1 cellular context compared by ENCODE assay signal in the genomic region with DNA sequence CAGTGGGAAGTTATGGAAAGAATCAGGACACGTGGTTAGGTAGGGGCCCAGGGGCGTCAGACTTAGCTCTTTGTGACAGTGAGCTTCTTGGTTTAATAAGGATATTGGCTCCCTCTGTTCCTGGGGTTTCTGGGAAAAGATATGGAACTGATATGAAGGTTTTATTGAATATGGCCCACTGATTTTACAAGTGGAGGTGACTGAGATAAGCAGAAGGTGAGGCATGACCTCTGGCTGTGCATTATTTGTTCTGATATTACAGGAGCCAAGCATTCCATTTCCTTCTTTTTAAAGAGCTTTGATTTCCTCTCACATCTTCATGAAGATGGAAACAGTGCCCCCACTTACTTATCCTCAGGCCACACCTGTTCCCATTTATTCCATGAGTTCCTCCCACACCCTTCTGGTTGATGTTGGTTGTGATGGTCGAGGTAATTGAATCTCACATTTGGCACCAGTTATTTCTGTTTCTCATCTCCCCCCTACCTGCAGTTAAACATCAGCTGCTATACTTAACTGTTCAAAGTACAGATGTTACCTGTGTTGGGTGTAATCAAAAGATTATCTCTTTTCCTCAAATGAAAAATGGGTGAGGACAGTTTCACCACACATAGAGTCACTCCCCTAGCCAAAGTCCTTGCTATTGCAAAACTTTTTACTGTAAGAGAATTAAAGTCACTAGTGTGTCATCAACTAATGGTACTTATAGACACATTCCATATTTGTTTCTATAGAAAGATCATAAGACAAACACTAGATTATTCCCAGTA.
TF ChIP-seq lines count a peak whose summit lies in the region.

No MANE protein-coding gene starts in this region.

TF ChIP-seq in HepG2, 621 proteins besides CTCF, POLR2A, EP300 and RAD21 (continued from another document and continues in another):
- peak; percentile 31; the same call in 1 of the 2 replicates for TF ChIP-seq NR2F6 (IDR thresholded peaks at IDR 0.05)
- no peak for TF ChIP-seq NR2F6 (CRISPR knock-in tag; IDR thresholded peaks at IDR 0.05)
- TF ChIP-seq, protein P1, sequence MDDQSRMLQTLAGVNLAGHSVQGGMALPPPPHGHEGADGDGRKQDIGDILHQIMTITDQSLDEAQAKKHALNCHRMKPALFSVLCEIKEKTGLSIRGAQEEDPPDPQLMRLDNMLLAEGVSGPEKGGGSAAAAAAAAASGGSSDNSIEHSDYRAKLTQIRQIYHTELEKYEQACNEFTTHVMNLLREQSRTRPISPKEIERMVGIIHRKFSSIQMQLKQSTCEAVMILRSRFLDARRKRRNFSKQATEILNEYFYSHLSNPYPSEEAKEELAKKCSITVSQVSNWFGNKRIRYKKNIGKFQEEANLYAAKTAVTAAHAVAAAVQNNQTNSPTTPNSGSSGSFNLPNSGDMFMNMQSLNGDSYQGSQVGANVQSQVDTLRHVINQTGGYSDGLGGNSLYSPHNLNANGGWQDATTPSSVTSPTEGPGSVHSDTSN (CRISPR knock-in tag; IDR thresholded peaks at IDR 0.05; ENCODE audit: borderline replicate concordance): no peak
- TF ChIP-seq RBAK (CRISPR knock-in tag; IDR thresholded peaks at IDR 0.05): no peak
- no peak for TF ChIP-seq SALL2 (CRISPR knock-in tag; IDR thresholded peaks at IDR 0.05)
- TF ChIP-seq, protein P2, sequence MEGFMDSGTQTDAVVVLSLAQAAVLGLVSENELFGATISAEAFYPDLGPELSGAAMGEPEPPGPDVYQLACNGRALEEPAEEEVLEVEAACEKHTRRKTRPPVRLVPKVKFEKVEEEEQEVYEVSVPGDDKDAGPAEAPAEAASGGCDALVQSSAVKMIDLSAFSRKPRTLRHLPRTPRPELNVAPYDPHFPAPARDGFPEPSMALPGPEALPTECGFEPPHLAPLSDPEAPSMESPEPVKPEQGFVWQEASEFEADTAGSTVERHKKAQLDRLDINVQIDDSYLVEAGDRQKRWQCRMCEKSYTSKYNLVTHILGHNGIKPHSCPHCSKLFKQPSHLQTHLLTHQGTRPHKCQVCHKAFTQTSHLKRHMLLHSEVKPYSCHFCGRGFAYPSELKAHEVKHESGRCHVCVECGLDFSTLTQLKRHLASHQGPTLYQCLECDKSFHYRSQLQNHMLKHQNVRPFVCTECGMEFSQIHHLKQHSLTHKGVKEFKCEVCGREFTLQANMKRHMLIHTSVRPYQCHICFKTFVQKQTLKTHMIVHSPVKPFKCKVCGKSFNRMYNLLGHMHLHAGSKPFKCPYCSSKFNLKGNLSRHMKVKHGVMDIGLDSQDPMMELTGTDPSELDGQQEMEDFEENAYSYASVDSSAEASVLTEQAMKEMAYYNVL (CRISPR knock-in tag; IDR thresholded peaks at IDR 0.05; ENCODE audit: borderline replicate concordance): 0 out of 2 replicates have a peak, but pooled peaks have one; percentile 41
- no peak for TF ChIP-seq GPN1 (CRISPR knock-in tag; IDR thresholded peaks at IDR 0.05; ENCODE audit: borderline replicate concordance)
- TF ChIP-seq, protein P3, sequence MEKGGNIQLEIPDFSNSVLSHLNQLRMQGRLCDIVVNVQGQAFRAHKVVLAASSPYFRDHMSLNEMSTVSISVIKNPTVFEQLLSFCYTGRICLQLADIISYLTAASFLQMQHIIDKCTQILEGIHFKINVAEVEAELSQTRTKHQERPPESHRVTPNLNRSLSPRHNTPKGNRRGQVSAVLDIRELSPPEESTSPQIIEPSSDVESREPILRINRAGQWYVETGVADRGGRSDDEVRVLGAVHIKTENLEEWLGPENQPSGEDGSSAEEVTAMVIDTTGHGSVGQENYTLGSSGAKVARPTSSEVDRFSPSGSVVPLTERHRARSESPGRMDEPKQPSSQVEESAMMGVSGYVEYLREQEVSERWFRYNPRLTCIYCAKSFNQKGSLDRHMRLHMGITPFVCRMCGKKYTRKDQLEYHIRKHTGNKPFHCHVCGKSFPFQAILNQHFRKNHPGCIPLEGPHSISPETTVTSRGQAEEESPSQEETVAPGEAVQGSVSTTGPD (CRISPR knock-in tag; IDR thresholded peaks at IDR 0.05): 0 out of 2 replicates have a peak, but pooled peaks have one; percentile 47
- TF ChIP-seq ZZZ3 (CRISPR knock-in tag; IDR thresholded peaks at IDR 0.05; ENCODE audit: borderline replicate concordance): no peak
- TF ChIP-seq CREB1 (IDR thresholded peaks at IDR 0.05): no peak
- peak; percentile 53; the same call in 1 of the 2 replicates for TF ChIP-seq CREB1 (CRISPR knock-in tag; IDR thresholded peaks at IDR 0.05)
- TF ChIP-seq, protein P4, sequence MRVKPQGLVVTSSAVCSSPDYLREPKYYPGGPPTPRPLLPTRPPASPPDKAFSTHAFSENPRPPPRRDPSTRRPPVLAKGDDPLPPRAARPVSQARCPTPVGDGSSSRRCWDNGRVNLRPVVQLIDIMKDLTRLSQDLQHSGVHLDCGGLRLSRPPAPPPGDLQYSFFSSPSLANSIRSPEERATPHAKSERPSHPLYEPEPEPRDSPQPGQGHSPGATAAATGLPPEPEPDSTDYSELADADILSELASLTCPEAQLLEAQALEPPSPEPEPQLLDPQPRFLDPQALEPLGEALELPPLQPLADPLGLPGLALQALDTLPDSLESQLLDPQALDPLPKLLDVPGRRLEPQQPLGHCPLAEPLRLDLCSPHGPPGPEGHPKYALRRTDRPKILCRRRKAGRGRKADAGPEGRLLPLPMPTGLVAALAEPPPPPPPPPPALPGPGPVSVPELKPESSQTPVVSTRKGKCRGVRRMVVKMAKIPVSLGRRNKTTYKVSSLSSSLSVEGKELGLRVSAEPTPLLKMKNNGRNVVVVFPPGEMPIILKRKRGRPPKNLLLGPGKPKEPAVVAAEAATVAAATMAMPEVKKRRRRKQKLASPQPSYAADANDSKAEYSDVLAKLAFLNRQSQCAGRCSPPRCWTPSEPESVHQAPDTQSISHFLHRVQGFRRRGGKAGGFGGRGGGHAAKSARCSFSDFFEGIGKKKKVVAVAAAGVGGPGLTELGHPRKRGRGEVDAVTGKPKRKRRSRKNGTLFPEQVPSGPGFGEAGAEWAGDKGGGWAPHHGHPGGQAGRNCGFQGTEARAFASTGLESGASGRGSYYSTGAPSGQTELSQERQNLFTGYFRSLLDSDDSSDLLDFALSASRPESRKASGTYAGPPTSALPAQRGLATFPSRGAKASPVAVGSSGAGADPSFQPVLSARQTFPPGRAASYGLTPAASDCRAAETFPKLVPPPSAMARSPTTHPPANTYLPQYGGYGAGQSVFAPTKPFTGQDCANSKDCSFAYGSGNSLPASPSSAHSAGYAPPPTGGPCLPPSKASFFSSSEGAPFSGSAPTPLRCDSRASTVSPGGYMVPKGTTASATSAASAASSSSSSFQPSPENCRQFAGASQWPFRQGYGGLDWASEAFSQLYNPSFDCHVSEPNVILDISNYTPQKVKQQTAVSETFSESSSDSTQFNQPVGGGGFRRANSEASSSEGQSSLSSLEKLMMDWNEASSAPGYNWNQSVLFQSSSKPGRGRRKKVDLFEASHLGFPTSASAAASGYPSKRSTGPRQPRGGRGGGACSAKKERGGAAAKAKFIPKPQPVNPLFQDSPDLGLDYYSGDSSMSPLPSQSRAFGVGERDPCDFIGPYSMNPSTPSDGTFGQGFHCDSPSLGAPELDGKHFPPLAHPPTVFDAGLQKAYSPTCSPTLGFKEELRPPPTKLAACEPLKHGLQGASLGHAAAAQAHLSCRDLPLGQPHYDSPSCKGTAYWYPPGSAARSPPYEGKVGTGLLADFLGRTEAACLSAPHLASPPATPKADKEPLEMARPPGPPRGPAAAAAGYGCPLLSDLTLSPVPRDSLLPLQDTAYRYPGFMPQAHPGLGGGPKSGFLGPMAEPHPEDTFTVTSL (CRISPR knock-in tag; IDR thresholded peaks at IDR 0.05; ENCODE audit: borderline replicate concordance): peak; percentile 59; the same call in 1 of the 2 replicates
- no peak for TF ChIP-seq RNF2 (conservative IDR thresholded peaks at IDR 0.05; ENCODE audit: low read depth)
- TF ChIP-seq EEA1 (CRISPR knock-in tag; IDR thresholded peaks at IDR 0.05; ENCODE audit: borderline replicate concordance): no peak
- TF ChIP-seq ZFX (CRISPR knock-in tag; IDR thresholded peaks at IDR 0.05; ENCODE audit: low read depth): no peak
- TF ChIP-seq, protein P5, sequence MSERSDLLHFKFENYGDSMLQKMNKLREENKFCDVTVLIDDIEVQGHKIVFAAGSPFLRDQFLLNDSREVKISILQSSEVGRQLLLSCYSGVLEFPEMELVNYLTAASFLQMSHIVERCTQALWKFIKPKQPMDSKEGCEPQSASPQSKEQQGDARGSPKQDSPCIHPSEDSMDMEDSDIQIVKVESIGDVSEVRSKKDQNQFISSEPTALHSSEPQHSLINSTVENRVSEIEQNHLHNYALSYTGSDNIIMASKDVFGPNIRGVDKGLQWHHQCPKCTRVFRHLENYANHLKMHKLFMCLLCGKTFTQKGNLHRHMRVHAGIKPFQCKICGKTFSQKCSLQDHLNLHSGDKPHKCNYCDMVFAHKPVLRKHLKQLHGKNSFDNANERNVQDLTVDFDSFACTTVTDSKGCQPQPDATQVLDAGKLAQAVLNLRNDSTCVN (CRISPR knock-in tag; IDR thresholded peaks at IDR 0.05; ENCODE audit: borderline replicate concordance): no peak
- TF ChIP-seq DNMT3B (CRISPR knock-in tag; conservative IDR thresholded peaks at IDR 0.05): no peak
- TF ChIP-seq, protein P6, sequence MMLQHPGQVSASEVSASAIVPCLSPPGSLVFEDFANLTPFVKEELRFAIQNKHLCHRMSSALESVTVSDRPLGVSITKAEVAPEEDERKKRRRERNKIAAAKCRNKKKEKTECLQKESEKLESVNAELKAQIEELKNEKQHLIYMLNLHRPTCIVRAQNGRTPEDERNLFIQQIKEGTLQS (CRISPR knock-in tag; IDR thresholded peaks at IDR 0.05): no peak
- TF ChIP-seq POLR2AphosphoS2 (IDR thresholded peaks at IDR 0.05; ENCODE audit: low read depth, low read length): no peak
- no peak for TF ChIP-seq ZNF550 (CRISPR knock-in tag; IDR thresholded peaks at IDR 0.05; ENCODE audit: borderline replicate concordance)
- TF ChIP-seq GTF3A (CRISPR knock-in tag; conservative IDR thresholded peaks at IDR 0.05): no peak
- TF ChIP-seq, protein P7, sequence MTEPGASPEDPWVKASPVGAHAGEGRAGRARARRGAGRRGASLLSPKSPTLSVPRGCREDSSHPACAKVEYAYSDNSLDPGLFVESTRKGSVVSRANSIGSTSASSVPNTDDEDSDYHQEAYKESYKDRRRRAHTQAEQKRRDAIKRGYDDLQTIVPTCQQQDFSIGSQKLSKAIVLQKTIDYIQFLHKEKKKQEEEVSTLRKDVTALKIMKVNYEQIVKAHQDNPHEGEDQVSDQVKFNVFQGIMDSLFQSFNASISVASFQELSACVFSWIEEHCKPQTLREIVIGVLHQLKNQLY (CRISPR knock-in tag; IDR thresholded peaks at IDR 0.05): 0 out of 2 replicates have a peak, but pooled peaks have one; percentile 26
- TF ChIP-seq, protein P8, sequence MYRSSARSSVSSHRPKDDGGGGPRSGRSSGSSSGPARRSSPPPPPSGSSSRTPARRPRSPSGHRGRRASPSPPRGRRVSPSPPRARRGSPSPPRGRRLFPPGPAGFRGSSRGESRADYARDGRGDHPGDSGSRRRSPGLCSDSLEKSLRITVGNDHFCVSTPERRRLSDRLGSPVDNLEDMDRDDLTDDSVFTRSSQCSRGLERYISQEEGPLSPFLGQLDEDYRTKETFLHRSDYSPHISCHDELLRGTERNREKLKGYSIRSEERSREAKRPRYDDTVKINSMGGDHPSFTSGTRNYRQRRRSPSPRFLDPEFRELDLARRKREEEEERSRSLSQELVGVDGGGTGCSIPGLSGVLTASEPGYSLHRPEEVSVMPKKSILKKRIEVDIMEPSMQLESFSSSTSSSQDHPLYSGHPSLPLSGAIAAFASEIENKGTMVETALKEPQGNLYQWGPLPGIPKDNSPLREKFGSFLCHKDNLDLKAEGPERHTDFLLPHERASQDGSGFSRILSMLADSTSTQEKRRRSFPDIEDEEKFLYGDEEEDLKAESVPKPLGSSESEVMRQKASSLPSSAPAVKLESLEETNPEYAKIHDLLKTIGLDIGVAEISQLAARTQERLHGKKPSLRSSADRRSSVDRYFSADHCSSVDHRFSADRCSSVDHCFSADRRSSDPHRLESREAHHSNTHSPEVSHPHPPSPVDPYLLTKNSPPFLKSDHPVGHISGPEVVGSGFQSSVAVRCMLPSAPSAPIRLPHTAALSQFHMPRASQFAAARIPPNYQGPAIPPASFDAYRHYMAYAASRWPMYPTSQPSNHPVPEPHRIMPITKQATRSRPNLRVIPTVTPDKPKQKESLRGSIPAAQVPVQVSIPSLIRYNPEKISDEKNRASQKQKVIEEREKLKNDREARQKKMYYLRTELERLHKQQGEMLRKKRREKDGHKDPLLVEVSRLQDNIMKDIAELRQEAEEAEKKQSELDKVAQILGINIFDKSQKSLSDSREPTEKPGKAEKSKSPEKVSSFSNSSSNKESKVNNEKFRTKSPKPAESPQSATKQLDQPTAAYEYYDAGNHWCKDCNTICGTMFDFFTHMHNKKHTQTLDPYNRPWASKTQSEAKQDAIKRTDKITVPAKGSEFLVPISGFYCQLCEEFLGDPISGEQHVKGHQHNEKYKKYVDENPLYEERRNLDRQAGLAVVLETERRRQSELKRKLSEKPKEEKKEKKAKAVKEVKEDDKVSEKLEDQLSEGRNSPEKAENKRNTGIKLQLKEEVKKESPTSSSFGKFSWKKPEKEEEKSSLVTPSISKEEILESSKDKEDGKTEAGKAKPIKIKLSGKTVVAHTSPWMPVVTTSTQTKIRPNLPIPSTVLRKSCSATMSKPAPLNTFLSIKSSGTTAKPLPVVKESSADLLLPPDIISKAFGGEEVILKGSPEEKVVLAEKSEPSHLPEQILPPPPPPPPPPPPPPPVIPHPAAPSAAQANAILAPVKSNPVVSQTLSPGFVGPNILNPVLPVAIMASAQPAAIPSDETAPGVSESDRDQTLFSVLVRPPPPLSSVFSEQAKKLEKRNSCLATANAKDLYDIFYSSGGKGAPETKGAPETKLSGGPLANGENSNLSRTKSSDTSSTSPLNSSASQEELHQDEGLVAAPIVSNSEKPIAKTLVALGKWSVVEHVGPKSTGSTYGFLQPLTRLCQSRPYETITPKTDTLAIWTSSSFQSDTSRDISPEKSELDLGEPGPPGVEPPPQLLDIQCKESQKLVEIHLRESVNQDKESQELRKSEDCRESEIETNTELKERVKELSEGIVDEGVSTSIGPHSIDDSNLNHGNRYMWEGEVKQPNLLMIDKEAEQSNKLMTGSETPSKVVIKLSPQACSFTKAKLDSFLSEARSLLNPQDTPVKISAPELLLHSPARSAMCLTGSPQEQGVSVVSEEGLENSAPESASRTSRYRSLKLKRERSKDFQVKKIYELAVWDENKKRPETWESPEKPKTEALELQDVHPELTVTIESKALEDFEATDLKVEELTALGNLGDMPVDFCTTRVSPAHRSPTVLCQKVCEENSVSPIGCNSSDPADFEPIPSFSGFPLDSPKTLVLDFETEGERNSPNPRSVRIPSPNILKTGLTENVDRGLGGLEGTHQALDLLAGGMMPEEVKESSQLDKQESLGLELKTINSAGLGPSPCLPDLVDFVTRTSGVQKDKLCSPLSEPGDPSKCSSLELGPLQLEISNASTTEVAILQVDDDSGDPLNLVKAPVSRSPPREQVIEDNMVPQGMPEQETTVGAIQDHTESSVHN (CRISPR knock-in tag; IDR thresholded peaks at IDR 0.05): no peak
- TF ChIP-seq GTF2F1 (IDR thresholded peaks at IDR 0.05; ENCODE audit: low read length): no peak
- no peak for TF ChIP-seq KAT2B (IDR thresholded peaks at IDR 0.05; ENCODE audit: borderline replicate concordance, low read depth, low read length)
- TF ChIP-seq ZMAT3 (CRISPR knock-in tag; conservative IDR thresholded peaks at IDR 0.05): no peak
- no peak for TF ChIP-seq SMAD1 (CRISPR knock-in tag; IDR thresholded peaks at IDR 0.05; ENCODE audit: borderline replicate concordance, low read depth)
- no peak for TF ChIP-seq AHR (CRISPR knock-in tag; IDR thresholded peaks at IDR 0.05)
- TF ChIP-seq, protein P9, sequence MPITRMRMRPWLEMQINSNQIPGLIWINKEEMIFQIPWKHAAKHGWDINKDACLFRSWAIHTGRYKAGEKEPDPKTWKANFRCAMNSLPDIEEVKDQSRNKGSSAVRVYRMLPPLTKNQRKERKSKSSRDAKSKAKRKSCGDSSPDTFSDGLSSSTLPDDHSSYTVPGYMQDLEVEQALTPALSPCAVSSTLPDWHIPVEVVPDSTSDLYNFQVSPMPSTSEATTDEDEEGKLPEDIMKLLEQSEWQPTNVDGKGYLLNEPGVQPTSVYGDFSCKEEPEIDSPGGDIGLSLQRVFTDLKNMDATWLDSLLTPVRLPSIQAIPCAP (CRISPR knock-in tag; IDR thresholded peaks at IDR 0.05; ENCODE audit: low read depth): no peak
- no peak for TF ChIP-seq FOSL2 (CRISPR knock-in tag; IDR thresholded peaks at IDR 0.05)
